Comparison of ENCODE assay signal across 1 cellular context in the genomic region with DNA sequence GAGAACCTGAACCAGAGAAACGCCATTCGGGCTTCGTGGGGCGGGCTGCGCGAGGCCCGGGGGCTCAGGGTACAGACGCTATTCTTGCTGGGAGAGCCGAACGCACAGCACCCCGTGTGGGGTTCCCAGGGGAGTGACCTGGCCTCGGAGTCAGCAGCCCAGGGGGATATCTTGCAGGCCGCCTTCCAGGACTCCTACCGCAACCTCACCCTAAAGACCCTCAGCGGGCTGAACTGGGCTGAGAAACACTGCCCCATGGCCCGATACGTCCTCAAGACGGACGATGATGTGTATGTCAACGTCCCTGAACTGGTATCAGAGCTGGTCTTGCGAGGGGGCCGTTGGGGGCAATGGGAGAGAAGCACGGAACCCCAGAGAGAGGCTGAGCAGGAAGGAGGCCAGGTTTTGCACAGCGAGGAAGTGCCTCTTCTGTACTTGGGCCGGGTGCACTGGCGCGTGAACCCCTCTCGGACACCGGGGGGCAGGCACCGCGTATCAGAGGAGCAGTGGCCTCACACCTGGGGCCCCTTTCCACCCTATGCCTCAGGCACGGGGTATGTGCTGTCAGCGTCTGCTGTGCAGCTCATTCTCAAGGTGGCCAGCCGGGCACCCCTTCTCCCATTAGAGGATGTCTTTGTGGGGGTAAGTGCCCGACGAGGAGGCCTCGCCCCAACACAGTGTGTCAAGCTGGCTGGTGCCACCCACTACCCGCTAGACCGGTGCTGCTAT.
TF ChIP-seq lines count a peak whose summit lies in the region.

No MANE protein-coding gene starts in this region.

TF ChIP-seq in HepG2, 621 proteins besides CTCF, POLR2A, EP300 and RAD21 (continued from another document and continues in another):
- TF ChIP-seq, protein P1, sequence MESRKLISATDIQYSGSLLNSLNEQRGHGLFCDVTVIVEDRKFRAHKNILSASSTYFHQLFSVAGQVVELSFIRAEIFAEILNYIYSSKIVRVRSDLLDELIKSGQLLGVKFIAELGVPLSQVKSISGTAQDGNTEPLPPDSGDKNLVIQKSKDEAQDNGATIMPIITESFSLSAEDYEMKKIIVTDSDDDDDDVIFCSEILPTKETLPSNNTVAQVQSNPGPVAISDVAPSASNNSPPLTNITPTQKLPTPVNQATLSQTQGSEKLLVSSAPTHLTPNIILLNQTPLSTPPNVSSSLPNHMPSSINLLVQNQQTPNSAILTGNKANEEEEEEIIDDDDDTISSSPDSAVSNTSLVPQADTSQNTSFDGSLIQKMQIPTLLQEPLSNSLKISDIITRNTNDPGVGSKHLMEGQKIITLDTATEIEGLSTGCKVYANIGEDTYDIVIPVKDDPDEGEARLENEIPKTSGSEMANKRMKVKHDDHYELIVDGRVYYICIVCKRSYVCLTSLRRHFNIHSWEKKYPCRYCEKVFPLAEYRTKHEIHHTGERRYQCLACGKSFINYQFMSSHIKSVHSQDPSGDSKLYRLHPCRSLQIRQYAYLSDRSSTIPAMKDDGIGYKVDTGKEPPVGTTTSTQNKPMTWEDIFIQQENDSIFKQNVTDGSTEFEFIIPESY (CRISPR knock-in tag; IDR thresholded peaks at IDR 0.05): peak; percentile 89; the same call in 1 of the 2 replicates
- TF ChIP-seq ZNF235 (CRISPR knock-in tag; IDR thresholded peaks at IDR 0.05; ENCODE audit: borderline replicate concordance) (0 out of 2 replicates have a peak, but pooled peaks have one; percentile 37), CBX5 (CRISPR knock-in tag; IDR thresholded peaks at IDR 0.05; ENCODE audit: borderline replicate concordance) (no peak), ZNF136 (CRISPR knock-in tag; IDR thresholded peaks at IDR 0.05; ENCODE audit: low read depth) (no peak), ZNF879 (CRISPR knock-in tag; IDR thresholded peaks at IDR 0.05) (no peak), ZNF660 (CRISPR knock-in tag; IDR thresholded peaks at IDR 0.05; ENCODE audit: borderline replicate concordance, low read depth) (no peak), ZNF292 (CRISPR knock-in tag; IDR thresholded peaks at IDR 0.05; ENCODE audit: borderline replicate concordance, low read depth) (no peak), GABPB1 (CRISPR knock-in tag; IDR thresholded peaks at IDR 0.05) (peak; percentile 43; the same call in 1 of the 2 replicates), ZNF572 (CRISPR knock-in tag; IDR thresholded peaks at IDR 0.05) (no peak), HDAC6 (IDR thresholded peaks at IDR 0.05; ENCODE audit: low read depth, low read length) (no peak), POLR2AphosphoS5 (IDR thresholded peaks at IDR 0.05; ENCODE audit: low read depth, low read length) (peak; percentile 17; the same call in 1 of the 2 replicates), REPIN1 (CRISPR knock-in tag; IDR thresholded peaks at IDR 0.05; ENCODE audit: borderline replicate concordance, low read depth) (0 out of 2 replicates have a peak, but pooled peaks have one; percentile 32), POLR2AphosphoS2 (IDR thresholded peaks at IDR 0.05; ENCODE audit: low read depth, low read length) (0 out of 2 replicates have a peak, but pooled peaks have one; percentile 6), PCBP1 (IDR thresholded peaks at IDR 0.05; ENCODE audit: borderline replicate concordance, low read depth, low read length) (peak; percentile 15; the same call in 1 of the 2 replicates), FOXC1 (CRISPR knock-in tag; IDR thresholded peaks at IDR 0.05; ENCODE audit: borderline replicate concordance) (no peak), ZNF788 (CRISPR knock-in tag; IDR thresholded peaks at IDR 0.05; ENCODE audit: borderline replicate concordance) (no peak), ZNF432 (CRISPR knock-in tag; IDR thresholded peaks at IDR 0.05; ENCODE audit: borderline replicate concordance) (no peak), GATA4 (IDR thresholded peaks at IDR 0.05; ENCODE audit: borderline replicate concordance, low read depth) (no peak), BRD4 (CRISPR knock-in tag; IDR thresholded peaks at IDR 0.05) (0 out of 2 replicates have a peak, but pooled peaks have one; percentile 20), MEF2D (CRISPR knock-in tag; IDR thresholded peaks at IDR 0.05) (no peak), ZNF652 (CRISPR knock-in tag; IDR thresholded peaks at IDR 0.05; ENCODE audit: borderline replicate concordance, low read depth) (no peak), ZNF354B (CRISPR knock-in tag; IDR thresholded peaks at IDR 0.05) (no peak), NPAS2 (CRISPR knock-in tag; IDR thresholded peaks at IDR 0.05; ENCODE audit: borderline replicate concordance) (no peak), ZNF451 (CRISPR knock-in tag; IDR thresholded peaks at IDR 0.05) (0 out of 2 replicates have a peak, but pooled peaks have one; percentile 28), KLF9 (CRISPR knock-in tag; IDR thresholded peaks at IDR 0.05; ENCODE audit: low read depth) (no peak), ZFP1 (CRISPR knock-in tag; IDR thresholded peaks at IDR 0.05) (no peak), SATB2 (CRISPR knock-in tag; IDR thresholded peaks at IDR 0.05) (no peak), TARDBP (CRISPR knock-in tag; IDR thresholded peaks at IDR 0.05) (peak; percentile 29; the same call in 1 of the 2 replicates), MLLT10 (CRISPR knock-in tag; IDR thresholded peaks at IDR 0.05) (no peak), SP2 (CRISPR knock-in tag; IDR thresholded peaks at IDR 0.05) (no peak)
- TF ChIP-seq, protein P2, sequence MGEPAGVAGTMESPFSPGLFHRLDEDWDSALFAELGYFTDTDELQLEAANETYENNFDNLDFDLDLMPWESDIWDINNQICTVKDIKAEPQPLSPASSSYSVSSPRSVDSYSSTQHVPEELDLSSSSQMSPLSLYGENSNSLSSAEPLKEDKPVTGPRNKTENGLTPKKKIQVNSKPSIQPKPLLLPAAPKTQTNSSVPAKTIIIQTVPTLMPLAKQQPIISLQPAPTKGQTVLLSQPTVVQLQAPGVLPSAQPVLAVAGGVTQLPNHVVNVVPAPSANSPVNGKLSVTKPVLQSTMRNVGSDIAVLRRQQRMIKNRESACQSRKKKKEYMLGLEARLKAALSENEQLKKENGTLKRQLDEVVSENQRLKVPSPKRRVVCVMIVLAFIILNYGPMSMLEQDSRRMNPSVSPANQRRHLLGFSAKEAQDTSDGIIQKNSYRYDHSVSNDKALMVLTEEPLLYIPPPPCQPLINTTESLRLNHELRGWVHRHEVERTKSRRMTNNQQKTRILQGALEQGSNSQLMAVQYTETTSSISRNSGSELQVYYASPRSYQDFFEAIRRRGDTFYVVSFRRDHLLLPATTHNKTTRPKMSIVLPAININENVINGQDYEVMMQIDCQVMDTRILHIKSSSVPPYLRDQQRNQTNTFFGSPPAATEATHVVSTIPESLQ (CRISPR knock-in tag; conservative IDR thresholded peaks at IDR 0.05): no peak
- TF ChIP-seq, protein P3, sequence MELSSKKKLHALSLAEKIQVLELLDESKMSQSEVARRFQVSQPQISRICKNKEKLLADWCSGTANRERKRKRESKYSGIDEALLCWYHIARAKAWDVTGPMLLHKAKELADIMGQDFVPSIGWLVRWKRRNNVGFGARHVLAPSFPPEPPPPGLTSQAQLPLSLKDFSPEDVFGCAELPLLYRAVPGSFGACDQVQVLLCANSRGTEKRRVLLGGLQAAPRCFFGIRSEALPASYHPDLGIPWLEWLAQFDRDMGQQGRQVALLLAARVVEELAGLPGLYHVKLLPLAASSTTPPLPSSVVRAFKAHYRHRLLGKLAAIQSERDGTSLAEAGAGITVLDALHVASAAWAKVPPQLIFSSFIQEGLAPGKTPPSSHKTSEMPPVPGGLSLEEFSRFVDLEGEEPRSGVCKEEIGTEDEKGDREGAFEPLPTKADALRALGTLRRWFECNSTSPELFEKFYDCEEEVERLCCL (CRISPR knock-in tag; IDR thresholded peaks at IDR 0.05; ENCODE audit: borderline replicate concordance): no peak
- TF ChIP-seq, protein P4, sequence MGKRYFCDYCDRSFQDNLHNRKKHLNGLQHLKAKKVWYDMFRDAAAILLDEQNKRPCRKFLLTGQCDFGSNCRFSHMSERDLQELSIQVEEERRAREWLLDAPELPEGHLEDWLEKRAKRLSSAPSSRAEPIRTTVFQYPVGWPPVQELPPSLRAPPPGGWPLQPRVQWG (CRISPR knock-in tag; IDR thresholded peaks at IDR 0.05; ENCODE audit: borderline replicate concordance, low read depth): no peak
- TF ChIP-seq, protein P5, sequence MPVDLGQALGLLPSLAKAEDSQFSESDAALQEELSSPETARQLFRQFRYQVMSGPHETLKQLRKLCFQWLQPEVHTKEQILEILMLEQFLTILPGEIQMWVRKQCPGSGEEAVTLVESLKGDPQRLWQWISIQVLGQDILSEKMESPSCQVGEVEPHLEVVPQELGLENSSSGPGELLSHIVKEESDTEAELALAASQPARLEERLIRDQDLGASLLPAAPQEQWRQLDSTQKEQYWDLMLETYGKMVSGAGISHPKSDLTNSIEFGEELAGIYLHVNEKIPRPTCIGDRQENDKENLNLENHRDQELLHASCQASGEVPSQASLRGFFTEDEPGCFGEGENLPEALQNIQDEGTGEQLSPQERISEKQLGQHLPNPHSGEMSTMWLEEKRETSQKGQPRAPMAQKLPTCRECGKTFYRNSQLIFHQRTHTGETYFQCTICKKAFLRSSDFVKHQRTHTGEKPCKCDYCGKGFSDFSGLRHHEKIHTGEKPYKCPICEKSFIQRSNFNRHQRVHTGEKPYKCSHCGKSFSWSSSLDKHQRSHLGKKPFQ (CRISPR knock-in tag; IDR thresholded peaks at IDR 0.05; ENCODE audit: insufficient replicate concordance): no peak
- TF ChIP-seq, protein P6, sequence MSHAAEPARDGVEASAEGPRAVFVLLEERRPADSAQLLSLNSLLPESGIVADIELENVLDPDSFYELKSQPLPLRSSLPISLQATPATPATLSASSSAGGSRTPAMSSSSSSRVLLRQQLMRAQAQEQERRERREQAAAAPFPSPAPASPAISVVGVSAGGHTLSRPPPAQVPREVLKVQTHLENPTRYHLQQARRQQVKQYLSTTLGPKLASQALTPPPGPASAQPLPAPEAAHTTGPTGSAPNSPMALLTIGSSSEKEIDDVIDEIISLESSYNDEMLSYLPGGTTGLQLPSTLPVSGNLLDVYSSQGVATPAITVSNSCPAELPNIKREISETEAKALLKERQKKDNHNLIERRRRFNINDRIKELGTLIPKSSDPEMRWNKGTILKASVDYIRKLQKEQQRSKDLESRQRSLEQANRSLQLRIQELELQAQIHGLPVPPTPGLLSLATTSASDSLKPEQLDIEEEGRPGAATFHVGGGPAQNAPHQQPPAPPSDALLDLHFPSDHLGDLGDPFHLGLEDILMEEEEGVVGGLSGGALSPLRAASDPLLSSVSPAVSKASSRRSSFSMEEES (CRISPR knock-in tag; IDR thresholded peaks at IDR 0.05): no peak
- TF ChIP-seq, protein P7, sequence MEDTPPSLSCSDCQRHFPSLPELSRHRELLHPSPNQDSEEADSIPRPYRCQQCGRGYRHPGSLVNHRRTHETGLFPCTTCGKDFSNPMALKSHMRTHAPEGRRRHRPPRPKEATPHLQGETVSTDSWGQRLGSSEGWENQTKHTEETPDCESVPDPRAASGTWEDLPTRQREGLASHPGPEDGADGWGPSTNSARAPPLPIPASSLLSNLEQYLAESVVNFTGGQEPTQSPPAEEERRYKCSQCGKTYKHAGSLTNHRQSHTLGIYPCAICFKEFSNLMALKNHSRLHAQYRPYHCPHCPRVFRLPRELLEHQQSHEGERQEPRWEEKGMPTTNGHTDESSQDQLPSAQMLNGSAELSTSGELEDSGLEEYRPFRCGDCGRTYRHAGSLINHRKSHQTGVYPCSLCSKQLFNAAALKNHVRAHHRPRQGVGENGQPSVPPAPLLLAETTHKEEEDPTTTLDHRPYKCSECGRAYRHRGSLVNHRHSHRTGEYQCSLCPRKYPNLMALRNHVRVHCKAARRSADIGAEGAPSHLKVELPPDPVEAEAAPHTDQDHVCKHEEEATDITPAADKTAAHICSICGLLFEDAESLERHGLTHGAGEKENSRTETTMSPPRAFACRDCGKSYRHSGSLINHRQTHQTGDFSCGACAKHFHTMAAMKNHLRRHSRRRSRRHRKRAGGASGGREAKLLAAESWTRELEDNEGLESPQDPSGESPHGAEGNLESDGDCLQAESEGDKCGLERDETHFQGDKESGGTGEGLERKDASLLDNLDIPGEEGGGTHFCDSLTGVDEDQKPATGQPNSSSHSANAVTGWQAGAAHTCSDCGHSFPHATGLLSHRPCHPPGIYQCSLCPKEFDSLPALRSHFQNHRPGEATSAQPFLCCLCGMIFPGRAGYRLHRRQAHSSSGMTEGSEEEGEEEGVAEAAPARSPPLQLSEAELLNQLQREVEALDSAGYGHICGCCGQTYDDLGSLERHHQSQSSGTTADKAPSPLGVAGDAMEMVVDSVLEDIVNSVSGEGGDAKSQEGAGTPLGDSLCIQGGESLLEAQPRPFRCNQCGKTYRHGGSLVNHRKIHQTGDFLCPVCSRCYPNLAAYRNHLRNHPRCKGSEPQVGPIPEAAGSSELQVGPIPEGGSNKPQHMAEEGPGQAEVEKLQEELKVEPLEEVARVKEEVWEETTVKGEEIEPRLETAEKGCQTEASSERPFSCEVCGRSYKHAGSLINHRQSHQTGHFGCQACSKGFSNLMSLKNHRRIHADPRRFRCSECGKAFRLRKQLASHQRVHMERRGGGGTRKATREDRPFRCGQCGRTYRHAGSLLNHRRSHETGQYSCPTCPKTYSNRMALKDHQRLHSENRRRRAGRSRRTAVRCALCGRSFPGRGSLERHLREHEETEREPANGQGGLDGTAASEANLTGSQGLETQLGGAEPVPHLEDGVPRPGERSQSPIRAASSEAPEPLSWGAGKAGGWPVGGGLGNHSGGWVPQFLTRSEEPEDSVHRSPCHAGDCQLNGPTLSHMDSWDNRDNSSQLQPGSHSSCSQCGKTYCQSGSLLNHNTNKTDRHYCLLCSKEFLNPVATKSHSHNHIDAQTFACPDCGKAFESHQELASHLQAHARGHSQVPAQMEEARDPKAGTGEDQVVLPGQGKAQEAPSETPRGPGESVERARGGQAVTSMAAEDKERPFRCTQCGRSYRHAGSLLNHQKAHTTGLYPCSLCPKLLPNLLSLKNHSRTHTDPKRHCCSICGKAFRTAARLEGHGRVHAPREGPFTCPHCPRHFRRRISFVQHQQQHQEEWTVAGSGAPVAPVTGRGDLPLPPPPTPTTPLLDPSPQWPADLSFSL (CRISPR knock-in tag; IDR thresholded peaks at IDR 0.05): no peak
- TF ChIP-seq, protein P8, sequence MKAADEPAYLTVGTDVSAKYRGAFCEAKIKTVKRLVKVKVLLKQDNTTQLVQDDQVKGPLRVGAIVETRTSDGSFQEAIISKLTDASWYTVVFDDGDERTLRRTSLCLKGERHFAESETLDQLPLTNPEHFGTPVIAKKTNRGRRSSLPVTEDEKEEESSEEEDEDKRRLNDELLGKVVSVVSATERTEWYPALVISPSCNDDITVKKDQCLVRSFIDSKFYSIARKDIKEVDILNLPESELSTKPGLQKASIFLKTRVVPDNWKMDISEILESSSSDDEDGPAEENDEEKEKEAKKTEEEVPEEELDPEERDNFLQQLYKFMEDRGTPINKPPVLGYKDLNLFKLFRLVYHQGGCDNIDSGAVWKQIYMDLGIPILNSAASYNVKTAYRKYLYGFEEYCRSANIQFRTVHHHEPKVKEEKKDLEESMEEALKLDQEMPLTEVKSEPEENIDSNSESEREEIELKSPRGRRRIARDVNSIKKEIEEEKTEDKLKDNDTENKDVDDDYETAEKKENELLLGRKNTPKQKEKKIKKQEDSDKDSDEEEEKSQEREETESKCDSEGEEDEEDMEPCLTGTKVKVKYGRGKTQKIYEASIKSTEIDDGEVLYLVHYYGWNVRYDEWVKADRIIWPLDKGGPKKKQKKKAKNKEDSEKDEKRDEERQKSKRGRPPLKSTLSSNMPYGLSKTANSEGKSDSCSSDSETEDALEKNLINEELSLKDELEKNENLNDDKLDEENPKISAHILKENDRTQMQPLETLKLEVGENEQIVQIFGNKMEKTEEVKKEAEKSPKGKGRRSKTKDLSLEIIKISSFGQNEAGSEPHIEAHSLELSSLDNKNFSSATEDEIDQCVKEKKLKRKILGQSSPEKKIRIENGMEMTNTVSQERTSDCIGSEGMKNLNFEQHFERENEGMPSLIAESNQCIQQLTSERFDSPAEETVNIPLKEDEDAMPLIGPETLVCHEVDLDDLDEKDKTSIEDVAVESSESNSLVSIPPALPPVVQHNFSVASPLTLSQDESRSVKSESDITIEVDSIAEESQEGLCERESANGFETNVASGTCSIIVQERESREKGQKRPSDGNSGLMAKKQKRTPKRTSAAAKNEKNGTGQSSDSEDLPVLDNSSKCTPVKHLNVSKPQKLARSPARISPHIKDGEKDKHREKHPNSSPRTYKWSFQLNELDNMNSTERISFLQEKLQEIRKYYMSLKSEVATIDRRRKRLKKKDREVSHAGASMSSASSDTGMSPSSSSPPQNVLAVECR (CRISPR knock-in tag; IDR thresholded peaks at IDR 0.05; ENCODE audit: borderline replicate concordance): no peak
